ENCODE assay signal across 11 cellular contexts in genomic region chr20:33255005-33255404, GRCh38. TPM values are rescaled to one million over a fixed set of nuclear protein-coding genes. Genes with fewer than 3 reads are reported as not detected.
"Had no signal": no experiment of that assay in that cellular context is flagged by ENCODE, and none has a peak within 500 bp of the region (broad histone marks: within the 10 kb centered on the region; RNA-seq: fewer than 3 reads in every experiment).

No MANE protein-coding gene starts in this region.

- H3K27ac ChIP-seq: KMS-11 had no signal

- H3K9me3 Mint-ChIP-seq: GM23338, HFFc6 had no signal

- H3K27ac Mint-ChIP-seq: GM23338, HFFc6 had no signal

- DNase-seq: H7, HFFc6, IMR-90, Karpas-422, KBM-7 had no signal

- H3K4me3 ChIP-seq: GM23338, HAP-1 had no signal

- H3K4me1 Mint-ChIP-seq: GM23338 had no signal

- ATAC-seq: GM23338, HCT116 had no signal

- H3K4me3 Mint-ChIP-seq: GM23338, HFFc6 had no signal

RNA-seq across cellular contexts. Expression of gene BPIFA1, which starts 19.2 kb away (rescaled TPM):
- total RNA-seq: GM23338, H1, H7, HFFc6, HT-29, IMR-90 had no signal

RNA-seq across cellular contexts. Expression of gene BPIFB1, which starts 28.0 kb away (rescaled TPM):
- total RNA-seq: GM23338, H1, H7, HFFc6, HT-29, IMR-90 had no signal

RNA-seq across cellular contexts. Expression of gene BPIFA3, which starts 37.9 kb away (rescaled TPM):
- total RNA-seq: GM23338, H1, H7, HFFc6, HT-29, IMR-90 had no signal
